In genomic region chr11:8745431-8745986, GRCh38 we compare ENCODE assay signal across 23 cellular contexts.
DNase-seq lines count a peak whose midpoint lies in the region; ATAC-seq, FAIRE-seq and TF ChIP-seq lines count a peak whose summit lies in the region.
"Had no signal": no experiment of that assay in that cellular context is flagged by ENCODE, and none has a peak within 500 bp of the region (broad histone marks: within the 10 kb centered on the region; RNA-seq: fewer than 3 reads in every experiment).

No MANE protein-coding gene starts in this region.

- H3K4me1 Mint-ChIP-seq in mesothelial cell of epicardium: peaks cover 15% of the 10 kb centered on the region
- H3K4me1 Mint-ChIP-seq: IgD-negative memory B cell had no signal

- peaks cover 9% of the 10 kb centered on the region for H3K36me3 Mint-ChIP-seq in mesothelial cell of epicardium
- H3K36me3 Mint-ChIP-seq: CD8-positive, alpha-beta T cell; IgD-negative memory B cell had no signal

- ATAC-seq in HG03159 (IDR thresholded peaks at IDR 0.05; ENCODE audit: unreplicated experiment) (no peak), GM19463 (IDR thresholded peaks at IDR 0.05; ENCODE audit: unreplicated experiment) (no peak)
- ATAC-seq: CD8-positive, alpha-beta T cell; GM23338 had no signal

- CTCF ChIA-PET in RWPE1 (lab: Yijun Ruan, JAX): interaction anchor here (1.5 kb wide), 1 partner anchor 22 kb away, joined by 5 read pairs; no protein-coding TSS in a partner anchor

- POLR2A ChIA-PET in RWPE1 (lab: Yijun Ruan, JAX; ENCODE audit: low non-redundant PET): interaction anchor here (0.6 kb wide), 1 partner anchor 17 kb away, joined by 3 read pairs; no protein-coding TSS in a partner anchor

- H3K4me3 ChIP-seq in bronchial epithelial cell (ENCODE audit: low read depth, low read length): no peak overlapping the region
- H3K4me3 ChIP-seq: BLaER1 treated with 17β-estradiol and CSF1 and Interleukin-3, amounts not matched to agents 10 nM and 100 nM; GM23338; Peyer's patch had no signal

- FAIRE-seq in bronchial epithelial cell (lab: Jason Lieb, UNC): peak; percentile 28
- FAIRE-seq: GM12891 had no signal

- no peaks in the 10 kb centered on the region for H3K36me3 ChIP-seq in bronchial epithelial cell (ENCODE audit: control insufficient read depth, insufficient read depth, low read length)
- H3K36me3 ChIP-seq: BLaER1 treated with 17β-estradiol and CSF1 and Interleukin-3, amounts not matched to agents 10 nM and 100 nM; Peyer's patch had no signal

- H3K27me3 ChIP-seq in bronchial epithelial cell (ENCODE audit: control insufficient read depth, insufficient read depth, low read length): no peaks in the 10 kb centered on the region
- H3K27me3 ChIP-seq: Peyer's patch had no signal

- DNase-seq in RWPE1 (ENCODE audit: low spot score) (no peak), bronchial epithelial cell (ENCODE audit: low read depth) (no peak), mesothelial cell of epicardium (ENCODE audit: low spot score in 2 of 2, unreplicated experiment in 2 of 2) (no peak), foreskin melanocyte (no peak), midbrain (lab: John Stamatoyannopoulos, UW) (no peak)
- DNase-seq: ACHN; CD8-positive, alpha-beta T cell; DND-41; HCEC 1CT; MV-4-11; NCI-H1105 treated with DMSO at 0.1 percent for 48 hours; NCI-H2081; NCI-H2171 treated with DMSO at 0.1 percent for 48 hours; NCI-H446; NCI-H526; Peyer's patch; SHP77 had no signal

- peak overlapping the region; percentile 59 for H3K27ac ChIP-seq in RWPE1
- H3K27ac ChIP-seq: BLaER1 treated with 17β-estradiol and CSF1 and Interleukin-3, amounts not matched to agents 10 nM and 100 nM had no signal

- H3K9me3 Mint-ChIP-seq in mesothelial cell of epicardium: no peaks in the 10 kb centered on the region
- H3K9me3 Mint-ChIP-seq: CD8-positive, alpha-beta T cell; GM23338; IgD-negative memory B cell had no signal

- no peak overlapping the region for H3K4me3 Mint-ChIP-seq in mesothelial cell of epicardium
- H3K4me3 Mint-ChIP-seq: CD8-positive, alpha-beta T cell; GM23338; IgD-negative memory B cell had no signal

- no peak for TF ChIP-seq CTCF in RWPE1 (conservative IDR thresholded peaks at IDR 0.05; ENCODE audit: low read depth)
- no peak for TF ChIP-seq CTCF in bronchial epithelial cell (IDR thresholded peaks at IDR 0.05; ENCODE audit: insufficient read depth, low read length, severe bottlenecking)
- no peak for TF ChIP-seq CTCF in mesothelial cell of epicardium (IDR thresholded peaks at IDR 0.05; ENCODE audit: unreplicated experiment)

- no peaks in the 10 kb centered on the region for H3K27me3 Mint-ChIP-seq in mesothelial cell of epicardium (ENCODE audit: low read depth)

- H3K27ac Mint-ChIP-seq in mesothelial cell of epicardium: peak overlapping the region; percentile 13
- H3K27ac Mint-ChIP-seq: CD8-positive, alpha-beta T cell; GM23338 had no signal
